1 cellular context compared by ENCODE assay signal in the genomic region with DNA sequence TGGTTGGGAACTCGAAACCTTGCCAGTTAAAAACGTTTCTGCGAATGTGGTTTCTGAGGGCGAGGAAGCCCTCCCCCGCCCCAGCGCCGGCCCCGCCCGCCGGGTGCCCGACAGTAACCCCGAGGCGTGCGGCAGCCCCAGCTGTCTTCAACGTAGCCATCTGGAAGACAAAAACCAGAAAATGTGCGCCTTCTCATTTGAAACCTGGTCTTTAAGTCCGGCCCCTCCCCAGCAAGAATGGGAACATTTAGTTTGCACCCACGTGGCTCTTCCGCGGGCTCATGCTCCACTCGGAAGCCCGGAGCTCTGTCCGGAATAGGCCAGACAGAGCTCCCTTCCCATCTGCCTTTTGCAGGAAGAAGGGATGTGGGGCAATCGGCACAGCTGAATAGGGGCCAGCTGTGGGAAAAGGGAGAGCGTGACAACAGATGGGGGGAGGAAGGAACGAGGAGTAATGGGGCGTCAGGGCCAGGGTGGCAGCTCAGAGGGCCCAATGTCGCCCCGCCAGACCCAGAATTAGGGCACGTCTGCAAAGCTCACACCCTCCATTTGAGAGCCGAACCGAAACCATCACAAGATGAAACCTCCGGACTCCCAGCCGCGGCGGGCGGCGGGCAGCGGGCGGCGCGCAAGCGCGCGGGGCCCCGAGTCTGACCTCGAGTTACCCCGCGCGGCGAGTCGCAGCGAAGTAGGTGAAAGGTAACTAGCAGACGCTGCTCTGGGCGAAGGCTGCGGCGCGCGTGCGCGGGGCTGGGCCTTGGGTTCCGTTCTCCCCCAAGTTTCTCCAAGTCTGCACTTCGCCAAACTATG.
TF ChIP-seq lines count a peak whose summit lies in the region.

No MANE protein-coding gene starts in this region.

TF ChIP-seq in SK-N-SH, 30 proteins besides CTCF, POLR2A, EP300 and RAD21 (continued from another document):
- TF ChIP-seq, protein P1, sequence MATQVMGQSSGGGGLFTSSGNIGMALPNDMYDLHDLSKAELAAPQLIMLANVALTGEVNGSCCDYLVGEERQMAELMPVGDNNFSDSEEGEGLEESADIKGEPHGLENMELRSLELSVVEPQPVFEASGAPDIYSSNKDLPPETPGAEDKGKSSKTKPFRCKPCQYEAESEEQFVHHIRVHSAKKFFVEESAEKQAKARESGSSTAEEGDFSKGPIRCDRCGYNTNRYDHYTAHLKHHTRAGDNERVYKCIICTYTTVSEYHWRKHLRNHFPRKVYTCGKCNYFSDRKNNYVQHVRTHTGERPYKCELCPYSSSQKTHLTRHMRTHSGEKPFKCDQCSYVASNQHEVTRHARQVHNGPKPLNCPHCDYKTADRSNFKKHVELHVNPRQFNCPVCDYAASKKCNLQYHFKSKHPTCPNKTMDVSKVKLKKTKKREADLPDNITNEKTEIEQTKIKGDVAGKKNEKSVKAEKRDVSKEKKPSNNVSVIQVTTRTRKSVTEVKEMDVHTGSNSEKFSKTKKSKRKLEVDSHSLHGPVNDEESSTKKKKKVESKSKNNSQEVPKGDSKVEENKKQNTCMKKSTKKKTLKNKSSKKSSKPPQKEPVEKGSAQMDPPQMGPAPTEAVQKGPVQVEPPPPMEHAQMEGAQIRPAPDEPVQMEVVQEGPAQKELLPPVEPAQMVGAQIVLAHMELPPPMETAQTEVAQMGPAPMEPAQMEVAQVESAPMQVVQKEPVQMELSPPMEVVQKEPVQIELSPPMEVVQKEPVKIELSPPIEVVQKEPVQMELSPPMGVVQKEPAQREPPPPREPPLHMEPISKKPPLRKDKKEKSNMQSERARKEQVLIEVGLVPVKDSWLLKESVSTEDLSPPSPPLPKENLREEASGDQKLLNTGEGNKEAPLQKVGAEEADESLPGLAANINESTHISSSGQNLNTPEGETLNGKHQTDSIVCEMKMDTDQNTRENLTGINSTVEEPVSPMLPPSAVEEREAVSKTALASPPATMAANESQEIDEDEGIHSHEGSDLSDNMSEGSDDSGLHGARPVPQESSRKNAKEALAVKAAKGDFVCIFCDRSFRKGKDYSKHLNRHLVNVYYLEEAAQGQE (IDR thresholded peaks at IDR 0.05; ENCODE audit: low read depth, low read length) = 0 out of 2 replicates have a peak, but pooled peaks have one; percentile 5
- TF ChIP-seq RFX5 (IDR thresholded peaks at IDR 0.05; ENCODE audit: low read length) = no peak
- no peak for TF ChIP-seq JUND (IDR thresholded peaks at IDR 0.05)
- peak; percentile 93 for TF ChIP-seq NRF1 (IDR thresholded peaks at IDR 0.05; ENCODE audit: low read depth, low read length)
